26 cellular contexts compared by ENCODE assay signal in genomic region chr5:59249160-59249559, GRCh38.
"Had no signal": no experiment of that assay in that cellular context is flagged by ENCODE, and none has a peak within 500 bp of the region (broad histone marks: within the 10 kb centered on the region; RNA-seq: fewer than 3 reads in every experiment).

No MANE protein-coding gene starts in this region.

- H3K9me3 ChIP-seq: left lung, prostate gland, spleen, testis, tibial artery, upper lobe of left lung had no signal

- H3K36me3 Mint-ChIP-seq: naive thymus-derived CD4-positive, alpha-beta T cell; neural progenitor cell; stimulated activated memory B cell treated with anti-CD40 and anti-IgM and Interleukin-4, amounts not matched to agents 10 μg/mL and 1 μg/mL and 100 μg/mL, for 72 hours had no signal

- H3K4me3 Mint-ChIP-seq: effector memory CD8-positive, alpha-beta T cell; naive thymus-derived CD4-positive, alpha-beta T cell; neural progenitor cell; stimulated activated memory B cell treated with anti-CD40 and anti-IgM and Interleukin-4, amounts not matched to agents 10 μg/mL and 1 μg/mL and 100 μg/mL, for 72 hours had no signal

- FAIRE-seq: urothelium cell line had no signal

- H3K36me3 ChIP-seq: gastroesophageal sphincter, heart left ventricle, left lung, neural progenitor cell, prostate gland, spleen, tibial artery, upper lobe of left lung had no signal

- H3K27ac ChIP-seq: epithelial cell of prostate, hepatocyte, left lung, neural progenitor cell, prostate gland, skin epidermis, spleen, testis, tibial artery, upper lobe of left lung had no signal

- H3K27ac Mint-ChIP-seq: effector memory CD8-positive, alpha-beta T cell; naive thymus-derived CD4-positive, alpha-beta T cell; neural progenitor cell; stimulated activated memory B cell treated with anti-CD40 and anti-IgM and Interleukin-4, amounts not matched to agents 10 μg/mL and 1 μg/mL and 100 μg/mL, for 72 hours had no signal

- DNase-seq: cortex of kidney; effector memory CD8-positive, alpha-beta T cell; foreskin fibroblast; heart left ventricle; left cardiac atrium; left lung; mesenchymal stem cell; midbrain; naive thymus-derived CD4-positive, alpha-beta T cell; right cardiac atrium; spleen; stimulated activated CD4-positive, alpha-beta T cell treated with anti-CD3 and anti-CD28 coated beads, Interleukin-4, amount 100 ng/mL, for 4 hours; stimulated activated naive CD8-positive, alpha-beta T cell treated with anti-CD3 and anti-CD28 coated beads, Interleukin-15, Interleukin-2, amounts not matched to agents 100 U/mL and 50 U/mL, for 24 hours; substantia nigra; testis; tibial artery; upper lobe of left lung had no signal

- H3K9ac ChIP-seq: neural progenitor cell had no signal

- H3K4me1 Mint-ChIP-seq: naive thymus-derived CD4-positive, alpha-beta T cell; neural progenitor cell had no signal

- H3K27me3 Mint-ChIP-seq: stimulated activated memory B cell treated with anti-CD40 and anti-IgM and Interleukin-4, amounts not matched to agents 10 μg/mL and 1 μg/mL and 100 μg/mL, for 72 hours had no signal

- H3K9me3 Mint-ChIP-seq: effector memory CD8-positive, alpha-beta T cell; neural progenitor cell had no signal

- ATAC-seq: effector memory CD8-positive, alpha-beta T cell; esophagus mucosa; gastroesophageal sphincter; heart left ventricle; left cardiac atrium; left lung; naive thymus-derived CD4-positive, alpha-beta T cell; right cardiac atrium; stimulated activated memory B cell treated with anti-CD40 and anti-IgM and Interleukin-4, amounts not matched to agents 10 μg/mL and 1 μg/mL and 100 μg/mL, for 72 hours; stimulated activated naive CD8-positive, alpha-beta T cell treated with anti-CD3 and anti-CD28 coated beads, Interleukin-15, Interleukin-2, amounts not matched to agents 100 U/mL and 50 U/mL, for 24 hours had no signal

- H3K4me3 ChIP-seq: gastroesophageal sphincter, heart left ventricle, hepatocyte, left lung, neural progenitor cell, prostate gland, skin epidermis, spleen, testis, tibial artery, upper lobe of left lung had no signal
